Comparison of ENCODE assay signal across 15 cellular contexts in the genomic region with DNA sequence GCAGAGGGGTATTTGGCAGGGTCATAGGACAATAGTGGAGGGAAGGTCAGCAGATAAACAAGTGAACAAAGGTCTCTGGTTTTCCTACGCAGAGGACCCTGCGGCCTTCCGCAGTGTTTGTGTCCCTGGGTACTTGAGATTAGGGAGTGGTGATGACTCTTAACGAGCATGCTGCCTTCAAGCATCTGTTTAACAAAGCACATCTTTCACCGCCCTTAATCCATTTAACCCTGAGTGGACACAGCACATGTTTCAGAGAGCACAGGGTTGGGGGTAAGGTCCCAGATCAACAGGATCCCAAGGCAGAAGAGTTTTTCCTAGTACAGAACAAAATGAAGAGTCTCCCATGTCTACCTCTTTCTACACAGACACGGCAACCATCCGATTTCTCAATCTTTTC. TPM values are rescaled to one million over a fixed set of nuclear protein-coding genes. Genes with fewer than 3 reads are reported as not detected.
DNase-seq lines count a peak whose midpoint lies in the region; ATAC-seq, FAIRE-seq and TF ChIP-seq lines count a peak whose summit lies in the region.
"Not testable (repeated sequence)": the region's sequence is repeated elsewhere in the genome, so short reads cannot be mapped to it uniquely, and the experiment has no call there.
"Had no signal": no experiment of that assay in that cellular context is flagged by ENCODE, and none has a peak within 500 bp of the region (broad histone marks: within the 10 kb centered on the region; RNA-seq: fewer than 3 reads in every experiment).

No MANE protein-coding gene starts in this region.

- not testable (repeated sequence) for ATAC-seq in K562

- not testable (repeated sequence) for H3K27ac ChIP-seq in K562 (ENCODE audit: extremely low read depth, low read depth, low read length)

- TF ChIP-seq EP300 in K562 (IDR thresholded peaks at IDR 0.05; ENCODE audit: low read length): not testable (repeated sequence)

- not testable (repeated sequence) for TF ChIP-seq RAD21 in K562 (CRISPR knock-in tag; conservative IDR thresholded peaks at IDR 0.05 in 1 of 2, IDR thresholded peaks at IDR 0.05 in 1 of 2)

- H3K9me1 ChIP-seq in K562 (ENCODE audit: control insufficient read depth, insufficient read depth, low read length): not testable (repeated sequence)

- H3K9me3 Mint-ChIP-seq in endothelial cell (ENCODE audit: unreplicated experiment): not testable (repeated sequence)
- H3K9me3 Mint-ChIP-seq in glutamatergic neuron (ENCODE audit: unreplicated experiment): peaks cover 12% of the 10 kb centered on the region

- not testable (repeated sequence) for DNase-seq in K562 (ENCODE audit: extremely low read depth in 1 of 4, low spot score in 3 of 4); endothelial cell (ENCODE audit: low spot score); glutamatergic neuron

- in situ Hi-C loops in K562 (cut with MboI): not testable (repeated sequence)

- intact Hi-C loops in K562 (cut with micrococcal nuclease): not testable (repeated sequence)

- not testable (repeated sequence) for H3K27me3 ChIP-seq in K562 (ENCODE audit: control insufficient read depth in 2 of 2, insufficient read depth in 2 of 2, low read length in 2 of 2)

- H3K36me3 ChIP-seq in K562 (ENCODE audit: control insufficient read depth, insufficient read depth, low read length): not testable (repeated sequence)

- H3K4me1 ChIP-seq in K562 (replicated peaks in 1 of 2; ENCODE audit: control insufficient read depth in 2 of 2, insufficient read depth in 2 of 2, low read length in 2 of 2): not testable (repeated sequence)

- H2AFZ ChIP-seq in K562 (ENCODE audit: low read depth, low read length): not testable (repeated sequence)

- not testable (repeated sequence) for H3K9ac ChIP-seq in K562 (ENCODE audit: insufficient read depth in 1 of 2, low read depth in 2 of 2, low read length in 2 of 2)

- BruUV-seq in K562 (replicated peaks; lab: Mats Ljungman, UMichigan): not testable (repeated sequence)

- not testable (repeated sequence) for H3K79me2 ChIP-seq in K562 (ENCODE audit: control insufficient read depth, insufficient read depth, low read length)

- POLR2A ChIA-PET in K562 (lab: Yijun Ruan, JAX): not testable (repeated sequence)

- 3% methylated on average over 4 of the region's 7 CpGs for WGBS in K562 (ENCODE audit: insufficient coverage, low coverage, missing lambda C conversion rate)

- H3K4me3 ChIP-seq in K562: not testable (repeated sequence)

- not testable (repeated sequence) for FAIRE-seq in K562 (lab: Jason Lieb, UNC)

- H3K36me3 Mint-ChIP-seq in endothelial cell (ENCODE audit: low read depth, unreplicated experiment): not testable (repeated sequence)
- peaks cover 20% of the 10 kb centered on the region for H3K36me3 Mint-ChIP-seq in glutamatergic neuron (ENCODE audit: unreplicated experiment)

- H3K4me3 Mint-ChIP-seq in endothelial cell (ENCODE audit: unreplicated experiment): peak overlapping the region; percentile 43
- H3K4me3 Mint-ChIP-seq in glutamatergic neuron (ENCODE audit: unreplicated experiment): not testable (repeated sequence)

- H3K9me3 ChIP-seq in K562 (replicated peaks; ENCODE audit: control insufficient read depth, insufficient read depth, low read depth, low read length): not testable (repeated sequence)

- not testable (repeated sequence) for H3K4me2 ChIP-seq in K562 (ENCODE audit: insufficient read depth, low read length)

- not testable (repeated sequence) for H3K27ac Mint-ChIP-seq in endothelial cell (ENCODE audit: unreplicated experiment)
- peak overlapping the region; percentile 79 for H3K27ac Mint-ChIP-seq in glutamatergic neuron (ENCODE audit: unreplicated experiment)

- TF ChIP-seq POLR2A in K562 (conservative IDR thresholded peaks at IDR 0.05): not testable (repeated sequence)

- H4K20me1 ChIP-seq in K562 (replicated peaks; ENCODE audit: control insufficient read depth, insufficient read depth, low read length): not testable (repeated sequence)

- CTCF ChIA-PET in K562 (lab: Yijun Ruan, JAX; ENCODE audit: low intra/inter-chr PET ratio): not testable (repeated sequence)

- not testable (repeated sequence) for H3K4me1 Mint-ChIP-seq in endothelial cell (ENCODE audit: unreplicated experiment); glutamatergic neuron (ENCODE audit: low read depth, unreplicated experiment)

- TF ChIP-seq CTCF in K562 (IDR thresholded peaks at IDR 0.05 in 2 of 3, conservative IDR thresholded peaks at IDR 0.05 in 1 of 3; ENCODE audit: insufficient read depth in 2 of 3, low read depth in 1 of 3, low read length in 3 of 3); endothelial cell (IDR thresholded peaks at IDR 0.05; ENCODE audit: unreplicated experiment); glutamatergic neuron (IDR thresholded peaks at IDR 0.05; ENCODE audit: partially characterized antibody, unreplicated experiment): not testable (repeated sequence)

- not testable (repeated sequence) for H3K27me3 Mint-ChIP-seq in endothelial cell (ENCODE audit: unreplicated experiment); glutamatergic neuron (ENCODE audit: unreplicated experiment)

TF ChIP-seq in K562, 482 proteins besides CTCF, POLR2A, EP300 and RAD21 (continues in another document):
- TF ChIP-seq NCOR1 (IDR thresholded peaks at IDR 0.05): peak; percentile 32
- TF ChIP-seq DMBX1 (CRISPR knock-in tag; IDR thresholded peaks at IDR 0.05; ENCODE audit: borderline replicate concordance): peak; percentile 95; the same call in 1 of the 2 replicates
- TF ChIP-seq, protein P1, sequence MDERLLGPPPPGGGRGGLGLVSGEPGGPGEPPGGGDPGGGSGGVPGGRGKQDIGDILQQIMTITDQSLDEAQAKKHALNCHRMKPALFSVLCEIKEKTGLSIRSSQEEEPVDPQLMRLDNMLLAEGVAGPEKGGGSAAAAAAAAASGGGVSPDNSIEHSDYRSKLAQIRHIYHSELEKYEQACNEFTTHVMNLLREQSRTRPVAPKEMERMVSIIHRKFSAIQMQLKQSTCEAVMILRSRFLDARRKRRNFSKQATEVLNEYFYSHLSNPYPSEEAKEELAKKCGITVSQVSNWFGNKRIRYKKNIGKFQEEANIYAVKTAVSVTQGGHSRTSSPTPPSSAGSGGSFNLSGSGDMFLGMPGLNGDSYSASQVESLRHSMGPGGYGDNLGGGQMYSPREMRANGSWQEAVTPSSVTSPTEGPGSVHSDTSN (CRISPR knock-in tag; IDR thresholded peaks at IDR 0.05; ENCODE audit: low read depth): not testable (repeated sequence)
- TF ChIP-seq, protein P1 (tag; conservative IDR thresholded peaks at IDR 0.05; ENCODE audit: low read depth): peak; percentile 61
- TF ChIP-seq MEIS2 (IDR thresholded peaks at IDR 0.05; ENCODE audit: partially characterized antibody): peak; percentile 64
- 0 out of 4 replicates have a peak, but pooled peaks of 1 of the 2 experiments have one; percentile 31 for TF ChIP-seq KDM1A (IDR thresholded peaks at IDR 0.05)
- TF ChIP-seq SOX6 (IDR thresholded peaks at IDR 0.05): peak; percentile 88

RNA-seq across cellular contexts. Expression of a gene that starts 33.4 kb away (rescaled TPM):
- not detected in 2 replicates for total RNA-seq in K562 (2011; cell fraction: chromatin; rRNA removed; ENCODE audit: low replicate concordance)
- total RNA-seq in K562 (2011; cell fraction: nucleolus; rRNA removed): not detected in 2 replicates
- total RNA-seq in K562 (2011; cell fraction: nucleoplasm; rRNA removed): not detected in 2 replicates
- not detected in 2 replicates for total RNA-seq in K562 (2014; rRNA removed)
- total RNA-seq in K562 (2014; rRNA removed; fragmentation: Illumina TruSeq; extraction: Trizol): not detected in 2 replicates
- not detected in 2 replicates for total RNA-seq in K562 (2015; rRNA removed; fragmentation: Illumina TruSeq; extraction: Trizol)
- total RNA-seq in K562 (2021): not detected in 2 replicates
- not detected in 2 replicates for polyA plus RNA-seq in K562 (2011; rRNA removed)
- polyA plus RNA-seq in K562 (2011; cell fraction: cytosol; rRNA removed): not detected in 2 replicates
- not detected in 2 replicates for polyA plus RNA-seq in K562 (2011; cell fraction: nucleus; rRNA removed)
- polyA plus RNA-seq in K562 (2012): not detected in 2 replicates
- not detected in 2 replicates for polyA plus RNA-seq in K562 (2014; fragmentation: Illumina TruSeq; extraction: Trizol)
- not detected for polyA plus RNA-seq in K562 (2014; fragmentation: Nextera tagmentation; extraction: Ambion mirVana)
- not detected in 2 replicates for polyA plus RNA-seq in K562 (2014; rRNA removed)
- polyA minus RNA-seq in K562 (2011; rRNA and poly(A)+ RNA removed): not detected in 2 replicates
- not detected in 2 replicates for polyA minus RNA-seq in K562 (2011; cell fraction: cytosol; rRNA and poly(A)+ RNA removed)
- polyA minus RNA-seq in K562 (2011; cell fraction: nucleus; rRNA and poly(A)+ RNA removed): not detected in 2 replicates
- not detected for total RNA-seq in endothelial cell (ENCODE audit: unreplicated experiment)
- total RNA-seq in glutamatergic neuron (ENCODE audit: unreplicated experiment): not detected
- total RNA-seq: A172; A673; Caco-2; Calu3; CD4-positive, alpha-beta T cell; CD4-positive, CD25-positive, alpha-beta regulatory T cell; CD8-positive, alpha-beta T cell; Daoy had no signal
- polyA plus RNA-seq: A549 had no signal

RNA-seq across cellular contexts. Expression of a gene that starts 50.8 kb away (rescaled TPM):
- 0.14 and 0.16 TPM in 2 replicates for total RNA-seq in K562 (2011; cell fraction: chromatin; rRNA removed; ENCODE audit: low replicate concordance)
- under 0.01 TPM in 2 replicates for total RNA-seq in K562 (2011; cell fraction: nucleolus; rRNA removed)
- 0.07 and 0.23 TPM in 2 replicates for total RNA-seq in K562 (2011; cell fraction: nucleoplasm; rRNA removed)
- total RNA-seq in K562 (2014; rRNA removed) (not detected in 2 replicates), K562 (2014; rRNA removed; fragmentation: Illumina TruSeq; extraction: Trizol) (not detected in 2 replicates), K562 (2015; rRNA removed; fragmentation: Illumina TruSeq; extraction: Trizol) (not detected in 2 replicates), K562 (2021) (not detected in 2 replicates), endothelial cell (ENCODE audit: unreplicated experiment) (not detected), glutamatergic neuron (ENCODE audit: unreplicated experiment) (not detected)
- polyA plus RNA-seq in K562 (2011; rRNA removed) (0.01 and 0.03 TPM in 2 replicates), K562 (2014; fragmentation: Illumina TruSeq; extraction: Trizol) (not detected in 2 replicates), K562 (2014; fragmentation: Nextera tagmentation; extraction: Ambion mirVana) (not detected), K562 (2014; rRNA removed) (not detected in 2 replicates)
- polyA plus RNA-seq in K562 (2011; cell fraction: cytosol; rRNA removed): 0.04 TPM in 1 of 2 replicates, not detected in the other
- 0.13 and 0.34 TPM in 2 replicates for polyA plus RNA-seq in K562 (2011; cell fraction: nucleus; rRNA removed)
- 0.01 and 0.03 TPM in 2 replicates for polyA plus RNA-seq in K562 (2012)
- polyA minus RNA-seq in K562 (2011; rRNA and poly(A)+ RNA removed): 0.04 TPM in 1 of 2 replicates, not detected in the other
- not detected in 2 replicates for polyA minus RNA-seq in K562 (2011; cell fraction: cytosol; rRNA and poly(A)+ RNA removed)
- under 0.01 TPM in 1 of 2 replicates, not detected in the other for polyA minus RNA-seq in K562 (2011; cell fraction: nucleus; rRNA and poly(A)+ RNA removed)
- total RNA-seq: A172; A673; CD4-positive, alpha-beta T cell; CD4-positive, CD25-positive, alpha-beta regulatory T cell; CD8-positive, alpha-beta memory T cell; CD8-positive, alpha-beta T cell; Daoy had no signal
- polyA plus RNA-seq: CD14-positive monocyte; CD4-positive, alpha-beta memory T cell; CD4-positive, CD25-positive, alpha-beta regulatory T cell; CD8-positive, alpha-beta memory T cell had no signal
